In the genomic region with DNA sequence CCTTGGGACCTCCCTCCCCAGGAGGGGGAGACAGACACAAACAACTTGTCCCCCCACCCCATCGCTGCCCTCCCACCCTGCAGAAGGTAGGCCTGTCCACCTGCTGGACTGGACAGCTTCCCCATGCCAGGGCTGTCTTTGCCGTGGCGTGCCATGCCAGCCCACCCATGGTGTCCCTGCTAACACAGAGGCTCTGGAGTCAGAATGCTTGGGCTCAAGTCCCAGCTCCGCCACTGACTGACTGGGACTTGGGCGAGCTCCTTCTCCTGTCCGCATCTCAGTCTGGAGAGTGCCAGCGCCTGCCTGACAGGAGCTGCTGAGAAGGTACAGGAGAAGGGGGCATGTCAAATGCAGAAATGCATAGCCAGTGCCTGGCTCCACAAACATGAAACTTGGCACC, we compare ENCODE assay signal across 37 cellular contexts. TPM values are rescaled to one million over a fixed set of nuclear protein-coding genes. Genes with fewer than 3 reads are reported as not detected.
"Had no signal": no experiment of that assay in that cellular context is flagged by ENCODE, and none has a peak within 500 bp of the region (broad histone marks: within the 10 kb centered on the region; RNA-seq: fewer than 3 reads in every experiment).

No MANE protein-coding gene starts in this region.

- H3K27me3 ChIP-seq: ascending aorta, foreskin keratinocyte had no signal

- H3K4me1 ChIP-seq: ascending aorta, breast epithelium, esophagus muscularis mucosa, gastrocnemius medialis, heart left ventricle had no signal

- H3K36me3 ChIP-seq: ascending aorta, breast epithelium, cardiac muscle cell, esophagus muscularis mucosa, gastrocnemius medialis, heart left ventricle, WERI-Rb-1 had no signal

- H3K27me3 Mint-ChIP-seq: activated CD4-positive, alpha-beta memory T cell treated with anti-CD3 and anti-CD28 coated beads for 36 hours; activated naive CD8-positive, alpha-beta T cell treated with anti-CD3 and anti-CD28 coated beads, Interleukin-2, amount 10 ng/mL, durations not matched to agents 7 days and 5 days; brain; T-cell had no signal

- H3K9me3 Mint-ChIP-seq: activated B cell treated with CpG ODN at 0.5 μM for 24 hours; activated CD4-positive, alpha-beta memory T cell treated with anti-CD3 and anti-CD28 coated beads for 36 hours; activated naive CD4-positive, alpha-beta T cell treated with anti-CD3 and anti-CD28 coated beads, Interleukin-2, amount 10 ng/mL, durations not matched to agents 7 days and 5 days; activated naive CD4-positive, alpha-beta T cell treated with anti-CD3 and anti-CD28 coated beads, Interleukin-2, amount 50 U/mL, for 72 hours; activated naive CD8-positive, alpha-beta T cell treated with anti-CD3 and anti-CD28 coated beads, Interleukin-2, amount 10 ng/mL, durations not matched to agents 7 days and 5 days; activated T-cell treated with anti-CD3 and anti-CD28 coated beads, Interleukin-2, amount 50 U/mL, for 24 hours; activated T-cell treated with anti-CD3 and anti-CD28 coated beads, Interleukin-2, amount 50 U/mL, for 72 hours; brain; endodermal cell; T-cell; T-helper 1 cell treated with Interleukin-12 subunit alpha and Interleukin-12 subunit beta and Interleukin-4 antibody, amounts not matched to agents 30 μg/mL and 1 μg/mL, for 36 hours; T-helper 2 cell treated with Interferon-gamma antibody and Interleukin-4, amounts not matched to agents 5 μg/mL and 100 μg/mL, for 36 hours had no signal

- H3K4me3 Mint-ChIP-seq: activated B cell treated with CpG ODN at 0.5 μM for 24 hours; activated CD4-positive, alpha-beta memory T cell treated with anti-CD3 and anti-CD28 coated beads for 36 hours; activated CD8-positive, alpha-beta memory T cell treated with anti-CD3 and anti-CD28 coated beads, Interleukin-2, amount 10 ng/mL, durations not matched to agents 7 days and 5 days; activated CD8-positive, alpha-beta T cell treated with anti-CD3 and anti-CD28 coated beads, Interleukin-2, amount 10 ng/mL, durations not matched to agents 7 days and 5 days; activated naive CD4-positive, alpha-beta T cell treated with anti-CD3 and anti-CD28 coated beads, Interleukin-2, amount 10 ng/mL, durations not matched to agents 7 days and 5 days; activated naive CD8-positive, alpha-beta T cell treated with anti-CD3 and anti-CD28 coated beads, Interleukin-2, amount 10 ng/mL, durations not matched to agents 7 days and 5 days; activated T-cell treated with anti-CD3 and anti-CD28 coated beads, Interleukin-2, amount 50 U/mL, for 24 hours; activated T-cell treated with anti-CD3 and anti-CD28 coated beads, Interleukin-2, amount 50 U/mL, for 72 hours; brain; dendritic cell treated with granulocyte-macrophage colony-stimulating factor and Interleukin-4, amounts not matched to agents 40 ng/mL and 50 ng/mL, for 4 days; endodermal cell; T-cell; T-helper 1 cell treated with Interleukin-12 subunit alpha and Interleukin-12 subunit beta and Interleukin-4 antibody, amounts not matched to agents 30 μg/mL and 1 μg/mL, for 36 hours; T-helper 2 cell treated with Interferon-gamma antibody and Interleukin-4, amounts not matched to agents 5 μg/mL and 100 μg/mL, for 36 hours had no signal

- H3K27ac ChIP-seq: ascending aorta, breast epithelium, cardiac muscle cell, coronary artery, dorsolateral prefrontal cortex, esophagus muscularis mucosa, foreskin keratinocyte, gastrocnemius medialis, heart left ventricle, WERI-Rb-1 had no signal

- H3K36me3 Mint-ChIP-seq: activated CD4-positive, alpha-beta memory T cell treated with anti-CD3 and anti-CD28 coated beads for 36 hours; activated CD8-positive, alpha-beta memory T cell treated with anti-CD3 and anti-CD28 coated beads, Interleukin-2, amount 10 ng/mL, durations not matched to agents 7 days and 5 days; activated naive CD4-positive, alpha-beta T cell treated with anti-CD3 and anti-CD28 coated beads, Interleukin-2, amount 10 ng/mL, durations not matched to agents 7 days and 5 days; activated naive CD4-positive, alpha-beta T cell treated with anti-CD3 and anti-CD28 coated beads, Interleukin-2, amount 50 U/mL, for 72 hours; activated naive CD8-positive, alpha-beta T cell treated with anti-CD3 and anti-CD28 coated beads, Interleukin-2, amount 10 ng/mL, durations not matched to agents 7 days and 5 days had no signal

- H3K4me1 Mint-ChIP-seq: activated B cell treated with CpG ODN at 0.5 μM for 24 hours, endodermal cell had no signal

- H3K4me3 ChIP-seq: ascending aorta, breast epithelium, cardiac muscle cell, coronary artery, dorsolateral prefrontal cortex, esophagus muscularis mucosa, gastrocnemius medialis, heart left ventricle had no signal

- DNase-seq: activated B cell treated with CpG ODN at 0.5 μM for 24 hours; activated CD4-positive, alpha-beta memory T cell treated with anti-CD3 and anti-CD28 coated beads for 36 hours; activated CD4-positive, alpha-beta T cell treated with anti-CD3 and anti-CD28 coated beads for 48 hours; activated CD4-positive, alpha-beta T cell treated with anti-CD3 and anti-CD28 coated beads, Interleukin-2, amount 50 U/mL, for 1 hour; activated CD8-positive, alpha-beta memory T cell treated with anti-CD3 and anti-CD28 coated beads, Interleukin-2, amount 10 ng/mL, durations not matched to agents 7 days and 5 days; activated CD8-positive, alpha-beta memory T cell treated with anti-CD3 and anti-CD28 coated beads, Interleukin-2, amount 50 U/mL, for 4 hours; activated CD8-positive, alpha-beta T cell treated with anti-CD3 and anti-CD28 coated beads, Interleukin-2, amount 10 ng/mL, durations not matched to agents 7 days and 5 days; activated gamma-delta T cell; activated naive CD4-positive, alpha-beta T cell; activated naive CD4-positive, alpha-beta T cell treated with anti-CD3 and anti-CD28 coated beads, Interleukin-2, amount 10 ng/mL, durations not matched to agents 7 days and 5 days; activated naive CD8-positive, alpha-beta T cell treated with anti-CD3 and anti-CD28 coated beads, Interleukin-2, amount 10 ng/mL, durations not matched to agents 7 days and 5 days; activated T-cell treated with anti-CD3 and anti-CD28 coated beads, Interleukin-2, amount 50 U/mL, for 24 hours; activated T-cell treated with anti-CD3 and anti-CD28 coated beads, Interleukin-2, amount 50 U/mL, for 72 hours; central memory CD4-positive, alpha-beta T cell; cerebellar nuclear complex; dorsolateral prefrontal cortex; effector memory CD4-positive, alpha-beta T cell; endodermal cell; erythroblast; foreskin keratinocyte; gastrocnemius medialis; glutamatergic neuron; heart left ventricle; T-cell; T1000; WERI-Rb-1 had no signal

- H3K27ac Mint-ChIP-seq: activated B cell treated with CpG ODN at 0.5 μM for 24 hours; activated CD4-positive, alpha-beta memory T cell treated with anti-CD3 and anti-CD28 coated beads for 36 hours; activated CD8-positive, alpha-beta memory T cell treated with anti-CD3 and anti-CD28 coated beads, Interleukin-2, amount 10 ng/mL, durations not matched to agents 7 days and 5 days; activated CD8-positive, alpha-beta T cell treated with anti-CD3 and anti-CD28 coated beads, Interleukin-2, amount 10 ng/mL, durations not matched to agents 7 days and 5 days; activated naive CD4-positive, alpha-beta T cell treated with anti-CD3 and anti-CD28 coated beads, Interleukin-2, amount 10 ng/mL, durations not matched to agents 7 days and 5 days; activated naive CD8-positive, alpha-beta T cell treated with anti-CD3 and anti-CD28 coated beads, Interleukin-2, amount 10 ng/mL, durations not matched to agents 7 days and 5 days; activated T-cell treated with anti-CD3 and anti-CD28 coated beads, Interleukin-2, amount 50 U/mL, for 24 hours; activated T-cell treated with anti-CD3 and anti-CD28 coated beads, Interleukin-2, amount 50 U/mL, for 72 hours; brain; dendritic cell treated with granulocyte-macrophage colony-stimulating factor and Interleukin-4, amounts not matched to agents 40 ng/mL and 50 ng/mL, for 4 days; endodermal cell; T-cell; T-helper 1 cell treated with Interleukin-12 subunit alpha and Interleukin-12 subunit beta and Interleukin-4 antibody, amounts not matched to agents 30 μg/mL and 1 μg/mL, for 36 hours; T-helper 2 cell treated with Interferon-gamma antibody and Interleukin-4, amounts not matched to agents 5 μg/mL and 100 μg/mL, for 36 hours had no signal

- H3K9me3 ChIP-seq: ascending aorta, breast epithelium, esophagus muscularis mucosa, gastrocnemius medialis, heart left ventricle had no signal

- ATAC-seq: activated CD4-positive, CD25-positive, alpha-beta regulatory T cell treated with anti-CD3 and anti-CD28 coated beads, Interleukin-2, amount 50 U/mL, for 24 hours; activated CD8-positive, alpha-beta memory T cell treated with anti-CD3 and anti-CD28 coated beads, Interleukin-2, amount 10 ng/mL, durations not matched to agents 7 days and 5 days; activated CD8-positive, alpha-beta T cell treated with anti-CD3 and anti-CD28 coated beads, Interleukin-2, amount 10 ng/mL, durations not matched to agents 7 days and 5 days; activated naive CD4-positive, alpha-beta T cell treated with anti-CD3 and anti-CD28 coated beads, Interleukin-2, amount 50 U/mL, for 72 hours; activated T-cell treated with anti-CD3 and anti-CD28 coated beads, Interleukin-2, amount 50 U/mL, for 72 hours; foreskin keratinocyte; gastrocnemius medialis; heart left ventricle; T-cell had no signal

RNA-seq across cellular contexts. Expression of a gene that starts 23.9 kb away (rescaled TPM):
- total RNA-seq: activated B cell treated with CpG ODN at 0.5 μM for 24 hours; activated CD8-positive, alpha-beta memory T cell treated with anti-CD3 and anti-CD28 coated beads, Interleukin-2, amount 10 ng/mL, durations not matched to agents 7 days and 5 days; activated CD8-positive, alpha-beta T cell treated with anti-CD3 and anti-CD28 coated beads, Interleukin-2, amount 10 ng/mL, durations not matched to agents 7 days and 5 days; ascending aorta; breast epithelium; cardiac muscle cell; esophagus muscularis mucosa; gastrocnemius medialis; heart left ventricle had no signal
- polyA plus RNA-seq: cardiac muscle cell, heart left ventricle had no signal
